Comparison of ENCODE assay signal across 10 cellular contexts in the genomic region with DNA sequence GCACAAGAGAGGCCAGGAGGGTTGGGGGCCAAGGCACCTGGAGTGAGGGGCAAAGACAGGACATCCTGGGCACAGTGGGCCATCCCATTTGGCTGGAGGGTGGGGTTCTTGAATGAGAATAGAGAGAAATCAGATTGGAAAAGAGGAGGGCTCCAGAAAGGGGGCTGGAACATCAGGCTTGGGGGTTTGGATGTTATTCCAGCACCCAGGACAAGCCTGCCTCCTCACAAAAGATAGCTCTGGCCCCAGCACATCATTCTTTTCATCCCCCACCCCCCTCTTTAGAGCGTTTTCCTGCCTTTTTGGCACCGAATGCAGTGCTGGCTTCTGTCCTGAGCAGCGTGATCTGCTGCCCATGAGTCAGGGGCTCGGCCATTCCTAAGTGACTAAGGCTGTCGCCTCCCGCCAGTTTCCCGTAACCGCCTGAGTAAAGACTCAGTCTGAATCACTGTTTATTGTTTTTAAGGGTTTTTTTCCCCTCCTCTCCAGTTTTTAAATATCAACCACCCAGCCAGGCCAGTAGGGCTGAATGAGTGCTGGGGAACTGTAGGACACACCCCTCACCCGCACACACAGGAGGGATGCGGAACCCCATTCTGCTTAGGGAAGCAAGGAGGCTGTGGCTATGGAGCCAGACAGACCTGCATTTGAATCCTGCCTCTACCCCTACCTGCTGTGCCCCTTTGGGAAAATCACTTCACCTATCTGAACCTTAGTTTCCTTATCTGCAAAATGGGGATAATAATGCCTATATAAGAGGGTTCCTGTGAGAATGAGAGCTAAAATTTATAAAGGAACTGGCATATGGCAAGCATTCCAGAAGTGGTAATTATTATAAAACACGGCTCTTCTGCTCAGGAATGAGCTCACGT. TPM values are rescaled to one million over a fixed set of nuclear protein-coding genes. Genes with fewer than 3 reads are reported as not detected.
DNase-seq lines count a peak whose midpoint lies in the region; ATAC-seq and TF ChIP-seq lines count a peak whose summit lies in the region.
"Had no signal": no experiment of that assay in that cellular context is flagged by ENCODE, and none has a peak within 500 bp of the region (broad histone marks: within the 10 kb centered on the region; RNA-seq: fewer than 3 reads in every experiment).

No MANE protein-coding gene starts in this region.

- H3K27me3 ChIP-seq in aorta (ENCODE audit: control insufficient read depth in 1 of 2, insufficient read depth in 2 of 2, low read length in 1 of 2): no peaks in the 10 kb centered on the region

- H3K36me3 ChIP-seq in aorta (ENCODE audit: control insufficient read depth in 1 of 2, insufficient read depth in 2 of 2, low read length in 1 of 2): no peaks in the 10 kb centered on the region

- no peaks in the 10 kb centered on the region for H3K9me3 Mint-ChIP-seq in natural killer cell treated with Interleukin-12 subunit alpha and Interleukin-12 subunit beta and Interleukin-15 and Interleukin-18, amount 100 ng/mL, for 72 hours
- no peaks in the 10 kb centered on the region for H3K9me3 Mint-ChIP-seq in natural killer cell
- H3K9me3 Mint-ChIP-seq in activated T-cell treated with anti-CD3 and anti-CD28 coated beads, Interleukin-2, amount 50 U/mL, for 24 hours: no peaks in the 10 kb centered on the region

- peaks cover 5 to 15% of the 10 kb centered on the region in 2 donors for H3K4me1 Mint-ChIP-seq in natural killer cell treated with Interleukin-12 subunit alpha and Interleukin-12 subunit beta and Interleukin-15 and Interleukin-18, amount 100 ng/mL, for 72 hours (ENCODE audit: low read depth in 2 of 2)
- peaks cover 6 to 15% of the 10 kb centered on the region in 2 donors for H3K4me1 Mint-ChIP-seq in natural killer cell
- peaks cover 6% of the 10 kb centered on the region for H3K4me1 Mint-ChIP-seq in activated T-cell treated with anti-CD3 and anti-CD28 coated beads, Interleukin-2, amount 50 U/mL, for 24 hours (ENCODE audit: low read depth)
- H3K4me1 Mint-ChIP-seq: CD4-positive, CD25-positive, alpha-beta regulatory T cell had no signal

- H3K27ac Mint-ChIP-seq in natural killer cell treated with Interleukin-12 subunit alpha and Interleukin-12 subunit beta and Interleukin-15 and Interleukin-18, amount 100 ng/mL, for 72 hours: no peak overlapping the region
- no peak overlapping the region for H3K27ac Mint-ChIP-seq in natural killer cell
- no peak overlapping the region for H3K27ac Mint-ChIP-seq in activated T-cell treated with anti-CD3 and anti-CD28 coated beads, Interleukin-2, amount 50 U/mL, for 24 hours
- H3K27ac Mint-ChIP-seq: CD4-positive, CD25-positive, alpha-beta regulatory T cell had no signal

- H3K9me3 ChIP-seq in aorta (ENCODE audit: control insufficient read depth, low read length): no peaks in the 10 kb centered on the region

- peak overlapping the region; percentile 6 to 99 for H3K27ac ChIP-seq in aorta (ENCODE audit: low read depth in 1 of 2, low read length in 2 of 2)
- H3K27ac ChIP-seq: SK-N-MC had no signal

- TF ChIP-seq CTCF in natural killer cell (IDR thresholded peaks at IDR 0.05) (no peak), epithelial cell of esophagus (IDR thresholded peaks at IDR 0.05; ENCODE audit: insufficient read depth, low read depth, low read length, missing control alignments) (peak; percentile 17)

- intact Hi-C loops in natural killer cell (cut with micrococcal nuclease): no loop called here
- intact Hi-C loops in aorta (cut with DNase I): loop anchor here (5.0 kb wide), 2 partner anchors 37 to 83 kb away; no protein-coding TSS in a partner anchor

- DNase-seq in natural killer cell treated with Interleukin-12 subunit alpha and Interleukin-12 subunit beta and Interleukin-15 and Interleukin-18, amount 100 ng/mL, for 72 hours (ENCODE audit: low spot score): peak; percentile 22
- no peak for DNase-seq in natural killer cell
- DNase-seq in epithelial cell of esophagus (ENCODE audit: low read depth): peak; percentile 96
- peak; percentile 52 for DNase-seq in midbrain (lab: John Stamatoyannopoulos, UW)
- DNase-seq in aorta: peak; percentile 95 to 98
- DNase-seq in activated T-cell treated with anti-CD3 and anti-CD28 coated beads, Interleukin-2, amount 50 U/mL, for 24 hours: no peak
- DNase-seq in D341Med (ENCODE audit: low spot score): no peak
- DNase-seq: CD4-positive, CD25-positive, alpha-beta regulatory T cell had no signal

- H3K4me1 ChIP-seq in aorta (ENCODE audit: control insufficient read depth in 1 of 2, insufficient read depth in 2 of 2, low read length in 2 of 2): peaks cover 5 to 7% of the 10 kb centered on the region in 2 donors

- H3K27me3 Mint-ChIP-seq in natural killer cell treated with Interleukin-12 subunit alpha and Interleukin-12 subunit beta and Interleukin-15 and Interleukin-18, amount 100 ng/mL, for 72 hours: peaks cover 5 to 30% of the 10 kb centered on the region in 2 donors
- H3K27me3 Mint-ChIP-seq in natural killer cell (ENCODE audit: low read depth in 2 of 2): peaks cover 14 to 27% of the 10 kb centered on the region in 2 donors
- H3K27me3 Mint-ChIP-seq in activated T-cell treated with anti-CD3 and anti-CD28 coated beads, Interleukin-2, amount 50 U/mL, for 24 hours: peaks cover 7% of the 10 kb centered on the region

- no peak overlapping the region for H3K4me3 Mint-ChIP-seq in natural killer cell treated with Interleukin-12 subunit alpha and Interleukin-12 subunit beta and Interleukin-15 and Interleukin-18, amount 100 ng/mL, for 72 hours
- H3K4me3 Mint-ChIP-seq in natural killer cell: no peak overlapping the region
- no peak overlapping the region for H3K4me3 Mint-ChIP-seq in activated T-cell treated with anti-CD3 and anti-CD28 coated beads, Interleukin-2, amount 50 U/mL, for 24 hours
- H3K4me3 Mint-ChIP-seq: CD4-positive, CD25-positive, alpha-beta regulatory T cell had no signal

- H3K4me3 ChIP-seq in epithelial cell of esophagus (ENCODE audit: low read length) (no peak overlapping the region), aorta (ENCODE audit: low read length in 2 of 2) (no peak overlapping the region)
- H3K4me3 ChIP-seq: SK-N-MC had no signal

- H3K36me3 Mint-ChIP-seq in natural killer cell treated with Interleukin-12 subunit alpha and Interleukin-12 subunit beta and Interleukin-15 and Interleukin-18, amount 100 ng/mL, for 72 hours: no peaks in the 10 kb centered on the region
- H3K36me3 Mint-ChIP-seq in natural killer cell: no peaks in the 10 kb centered on the region
- H3K36me3 Mint-ChIP-seq in activated T-cell treated with anti-CD3 and anti-CD28 coated beads, Interleukin-2, amount 50 U/mL, for 24 hours (ENCODE audit: low read depth): no peaks in the 10 kb centered on the region
- H3K36me3 Mint-ChIP-seq: CD4-positive, CD25-positive, alpha-beta regulatory T cell had no signal

- WGBS in aorta, 2 donors: 3 to 5% methylated on average over 12 of the region's 12 CpGs

- ATAC-seq in natural killer cell treated with Interleukin-12 subunit alpha and Interleukin-12 subunit beta and Interleukin-15 and Interleukin-18, amount 100 ng/mL, for 72 hours: no peak
- ATAC-seq in natural killer cell: no peak
- ATAC-seq in aorta (ENCODE audit: low FRiP score): peak; percentile 90
- ATAC-seq in HG02840 (IDR thresholded peaks at IDR 0.05; ENCODE audit: low FRiP score, unreplicated experiment): no peak

RNA-seq across cellular contexts. Expression of a gene that starts 32.4 kb away (rescaled TPM):
- under 1 TPM; 0.31 to 0.67 TPM for total RNA-seq in natural killer cell treated with Interleukin-12 subunit alpha and Interleukin-12 subunit beta and Interleukin-15 and Interleukin-18, amount 100 ng/mL, for 72 hours
- total RNA-seq in natural killer cell: 1 to 10 TPM in 1 of 3 donors, under 1 TPM in 2; 0.14 to 1.6 (median 0.43) TPM
- total RNA-seq in aorta: 100 to 1,000 TPM in 1 of 2 donors, 10 to 100 TPM in 1; 84.6 to 250 TPM
- 10 to 100 TPM in 1 of 2 donors, 1 to 10 TPM in 1; 5.0 to 18.2 TPM for polyA plus RNA-seq in aorta

Comparison
In these comparisons a context has a peak if more than half of its experiments do, and no peak if none do; other contexts are left out.
1. DNase-seq: peak in natural killer cell treated with Interleukin-12 subunit alpha and Interleukin-12 subunit beta and Interleukin-15 and Interleukin-18, amount 100 ng/mL, for 72 hours (single experiment), epithelial cell of esophagus (single experiment), midbrain (single experiment) and aorta (2 of 2); none in natural killer cell (single experiment), activated T-cell treated with anti-CD3 and anti-CD28 coated beads, Interleukin-2, amount 50 U/mL, for 24 hours (single experiment) and D341Med (single experiment).
2. RNA of a gene that starts 32.4 kb away (total RNA-seq): 84.6 to 250 TPM in aorta; 0.31 to 0.67 TPM in natural killer cell treated with Interleukin-12 subunit alpha and Interleukin-12 subunit beta and Interleukin-15 and Interleukin-18, amount 100 ng/mL, for 72 hours and 0.14 to 1.6 TPM in natural killer cell; every median in the first group is over 10 times any median in the second.